Comparison of ENCODE assay signal across 25 cellular contexts in genomic region chr14:96052541-96053105, GRCh38. TPM values are rescaled to one million over a fixed set of nuclear protein-coding genes. Genes with fewer than 3 reads are reported as not detected.
A peak's percentile ranks its signal among the peaks of the same experiment; 100 is the strongest.
DNase-seq lines count a peak whose midpoint lies in the region; ATAC-seq, FAIRE-seq and TF ChIP-seq lines count a peak whose summit lies in the region.
"Had no signal": no experiment of that assay in that cellular context is flagged by ENCODE, and none has a peak within 500 bp of the region (broad histone marks: within the 10 kb centered on the region; RNA-seq: fewer than 3 reads in every experiment).

No MANE protein-coding gene starts in this region.

- H3K4me3 ChIP-seq in A549 (no peak overlapping the region), osteoblast (ENCODE audit: insufficient read depth, low read length) (no peak overlapping the region)
- H3K4me3 ChIP-seq: GM23338, heart right ventricle had no signal

- peaks cover 14% of the 10 kb centered on the region for H3K36me3 ChIP-seq in osteoblast (ENCODE audit: insufficient read depth, low read length)
- H3K36me3 ChIP-seq: heart right ventricle had no signal

- peaks cover 1% of the 10 kb centered on the region for H3K36me3 Mint-ChIP-seq in chondrocyte (ENCODE audit: low read depth)
- H3K36me3 Mint-ChIP-seq in activated T-helper 1 cell treated with anti-CD3 and anti-CD28 coated beads, Interleukin-12 subunit alpha, Interleukin-12 subunit beta, Interleukin-2, Interleukin-4 antibody, amounts not matched to agents 30 ng/mL and 10 ng/mL and 1 ng/mL, durations not matched to agents 14 hours and 24 hours and 36 hours (ENCODE audit: low read depth): no peaks in the 10 kb centered on the region
- H3K36me3 Mint-ChIP-seq: activated naive CD8-positive, alpha-beta T cell treated with anti-CD3 and anti-CD28 coated beads, Interleukin-2, amount 10 ng/mL, durations not matched to agents 7 days and 5 days; CD8-positive, alpha-beta T cell; natural killer cell; WTC11 had no signal

- peak overlapping the region; percentile 49 for H3K27ac Mint-ChIP-seq in chondrocyte (ENCODE audit: unreplicated experiment)
- no peak overlapping the region for H3K27ac Mint-ChIP-seq in activated T-helper 1 cell treated with anti-CD3 and anti-CD28 coated beads, Interleukin-12 subunit alpha, Interleukin-12 subunit beta, Interleukin-2, Interleukin-4 antibody, amounts not matched to agents 30 ng/mL and 10 ng/mL and 1 ng/mL, durations not matched to agents 14 hours and 24 hours and 36 hours
- H3K27ac Mint-ChIP-seq: activated CD8-positive, alpha-beta T cell treated with anti-CD3 and anti-CD28 coated beads, Interleukin-2, amount 10 ng/mL, durations not matched to agents 7 days and 5 days; activated naive CD8-positive, alpha-beta T cell treated with anti-CD3 and anti-CD28 coated beads, Interleukin-2, amount 10 ng/mL, durations not matched to agents 7 days and 5 days; activated T-cell treated with anti-CD3 and anti-CD28 coated beads, Interleukin-2, amount 50 U/mL, for 72 hours; CD8-positive, alpha-beta T cell; GM23338; natural killer cell; WTC11 had no signal

- H3K4me1 Mint-ChIP-seq in chondrocyte (ENCODE audit: low read depth): peaks cover 65% of the 10 kb centered on the region
- H3K4me1 Mint-ChIP-seq in activated T-helper 1 cell treated with anti-CD3 and anti-CD28 coated beads, Interleukin-12 subunit alpha, Interleukin-12 subunit beta, Interleukin-2, Interleukin-4 antibody, amounts not matched to agents 30 ng/mL and 10 ng/mL and 1 ng/mL, durations not matched to agents 14 hours and 24 hours and 36 hours (ENCODE audit: low read depth): no peaks in the 10 kb centered on the region
- H3K4me1 Mint-ChIP-seq: activated naive CD8-positive, alpha-beta T cell treated with anti-CD3 and anti-CD28 coated beads, Interleukin-2, amount 10 ng/mL, durations not matched to agents 7 days and 5 days; natural killer cell had no signal

- H3K27me3 Mint-ChIP-seq in chondrocyte (ENCODE audit: low read depth): no peaks in the 10 kb centered on the region
- H3K27me3 Mint-ChIP-seq in activated T-helper 1 cell treated with anti-CD3 and anti-CD28 coated beads, Interleukin-12 subunit alpha, Interleukin-12 subunit beta, Interleukin-2, Interleukin-4 antibody, amounts not matched to agents 30 ng/mL and 10 ng/mL and 1 ng/mL, durations not matched to agents 14 hours and 24 hours and 36 hours (ENCODE audit: insufficient read depth): peaks cover 2% of the 10 kb centered on the region

- no peak overlapping the region for H2AFZ ChIP-seq in osteoblast (ENCODE audit: low read length)
- H2AFZ ChIP-seq: GM23338 had no signal

- H3K4me2 ChIP-seq in A549: no peak overlapping the region
- H3K4me2 ChIP-seq in osteoblast (ENCODE audit: insufficient read depth, low read length): no peak overlapping the region
- H3K4me2 ChIP-seq: GM23338, KMS-11 had no signal

- POLR2A ChIA-PET in A549 (lab: Yijun Ruan, JAX): no interaction called here

- H4K20me1 ChIP-seq in osteoblast (ENCODE audit: insufficient read depth, low read length): peaks cover 48% of the 10 kb centered on the region

- H3K4me1 ChIP-seq in A549: peaks cover 18% of the 10 kb centered on the region; the same call in 2 of the 3 replicates
- peaks cover 36% of the 10 kb centered on the region for H3K4me1 ChIP-seq in osteoblast (ENCODE audit: insufficient read depth, low read length)

- no peak overlapping the region for H3K4me3 Mint-ChIP-seq in chondrocyte (ENCODE audit: unreplicated experiment)
- no peak overlapping the region for H3K4me3 Mint-ChIP-seq in activated T-helper 1 cell treated with anti-CD3 and anti-CD28 coated beads, Interleukin-12 subunit alpha, Interleukin-12 subunit beta, Interleukin-2, Interleukin-4 antibody, amounts not matched to agents 30 ng/mL and 10 ng/mL and 1 ng/mL, durations not matched to agents 14 hours and 24 hours and 36 hours
- H3K4me3 Mint-ChIP-seq: activated CD8-positive, alpha-beta T cell treated with anti-CD3 and anti-CD28 coated beads, Interleukin-2, amount 10 ng/mL, durations not matched to agents 7 days and 5 days; activated naive CD8-positive, alpha-beta T cell treated with anti-CD3 and anti-CD28 coated beads, Interleukin-2, amount 10 ng/mL, durations not matched to agents 7 days and 5 days; activated T-cell treated with anti-CD3 and anti-CD28 coated beads, Interleukin-2, amount 50 U/mL, for 72 hours; CD8-positive, alpha-beta T cell; GM23338; natural killer cell; T-helper 17 cell; WTC11 had no signal

- no peak for FAIRE-seq in A549 (lab: Jason Lieb, UNC)
- FAIRE-seq: islet of Langerhans had no signal

- intact Hi-C loops in activated T-helper 1 cell treated with anti-CD3 and anti-CD28 coated beads, Interleukin-12 subunit alpha, Interleukin-12 subunit beta, Interleukin-2, Interleukin-4 antibody, amounts not matched to agents 30 ng/mL and 10 ng/mL and 1 ng/mL, durations not matched to agents 14 hours and 24 hours and 36 hours (cut with micrococcal nuclease): no loop called here

- ATAC-seq in A549 (peak; percentile 48 to 70; a peak in 4 of 6 replicates), HG02970 (IDR thresholded peaks at IDR 0.05; ENCODE audit: low FRiP score, unreplicated experiment) (no peak), GM21381 (IDR thresholded peaks at IDR 0.05; ENCODE audit: unreplicated experiment) (no peak)
- ATAC-seq: activated CD8-positive, alpha-beta T cell treated with anti-CD3 and anti-CD28 coated beads, Interleukin-2, amount 10 ng/mL, durations not matched to agents 7 days and 5 days; activated T-cell treated with anti-CD3 and anti-CD28 coated beads, Interleukin-2, amount 50 U/mL, for 72 hours; CD8-positive, alpha-beta T cell; natural killer cell; T-helper 17 cell had no signal

- WGBS in A549 (ENCODE audit: missing lambda C conversion rate): 54% methylated on average over 9 of the region's 9 CpGs

- H3K27ac ChIP-seq in A549 (no peak overlapping the region; a peak in 1 of 6 replicates), osteoblast (ENCODE audit: low read depth, low read length) (peak overlapping the region; percentile 95)
- H3K27ac ChIP-seq: KMS-11 had no signal

- peak in 1 of 2 experiments; percentile 19 for DNase-seq in A549 (ENCODE audit: low read depth in 1 of 2, low spot score in 1 of 2)
- DNase-seq in M059J (ENCODE audit: low read depth): peak; percentile 46
- peak; percentile 54 for DNase-seq in chondrocyte (ENCODE audit: low spot score)
- DNase-seq in osteoblast (ENCODE audit: insufficient read length, low spot score, missing footprints): peak; percentile 76
- DNase-seq in activated T-helper 1 cell treated with anti-CD3 and anti-CD28 coated beads, Interleukin-12 subunit alpha, Interleukin-12 subunit beta, Interleukin-2, Interleukin-4 antibody, amounts not matched to agents 30 ng/mL and 10 ng/mL and 1 ng/mL, durations not matched to agents 14 hours and 24 hours and 36 hours (ENCODE audit: low spot score): no peak
- DNase-seq in H4 (ENCODE audit: low spot score): no peak
- DNase-seq: activated CD8-positive, alpha-beta T cell treated with anti-CD3 and anti-CD28 coated beads, Interleukin-2, amount 10 ng/mL, durations not matched to agents 7 days and 5 days; activated naive CD8-positive, alpha-beta T cell treated with anti-CD3 and anti-CD28 coated beads, Interleukin-2, amount 10 ng/mL, durations not matched to agents 7 days and 5 days; activated T-cell treated with anti-CD3 and anti-CD28 coated beads, Interleukin-2, amount 50 U/mL, for 72 hours; central memory CD4-positive, alpha-beta T cell; DMS79; effector CD8-positive, alpha-beta T cell; heart right ventricle; mammary epithelial cell; natural killer cell; NCI-H1048; SHP77 treated with DMSO at 0.1 percent for 48 hours; T-helper 17 cell had no signal

- CTCF ChIA-PET in A549 (lab: Yijun Ruan, JAX): interaction anchor here (0.7 to 2.5 kb wide), 4 partner anchors 10 to 223 kb away, joined by 3 to 8 read pairs (median 5); no protein-coding TSS in a partner anchor

- no peaks in the 10 kb centered on the region for H3K9me3 ChIP-seq in A549
- H3K9me3 ChIP-seq in osteoblast (ENCODE audit: low read depth, low read length): no peaks in the 10 kb centered on the region
- H3K9me3 ChIP-seq: heart right ventricle had no signal

- TF ChIP-seq POLR2A in A549 (IDR thresholded peaks at IDR 0.05; ENCODE audit: low read length): no peak

- peaks cover 84% of the 10 kb centered on the region for H3K79me2 ChIP-seq in osteoblast (ENCODE audit: insufficient read depth, low read length)

- no peaks in the 10 kb centered on the region for H3K9me3 Mint-ChIP-seq in chondrocyte (ENCODE audit: low read depth)
- no peaks in the 10 kb centered on the region for H3K9me3 Mint-ChIP-seq in activated T-helper 1 cell treated with anti-CD3 and anti-CD28 coated beads, Interleukin-12 subunit alpha, Interleukin-12 subunit beta, Interleukin-2, Interleukin-4 antibody, amounts not matched to agents 30 ng/mL and 10 ng/mL and 1 ng/mL, durations not matched to agents 14 hours and 24 hours and 36 hours
- H3K9me3 Mint-ChIP-seq: activated naive CD8-positive, alpha-beta T cell treated with anti-CD3 and anti-CD28 coated beads, Interleukin-2, amount 10 ng/mL, durations not matched to agents 7 days and 5 days; activated T-cell treated with anti-CD3 and anti-CD28 coated beads, Interleukin-2, amount 50 U/mL, for 72 hours; CD8-positive, alpha-beta T cell; GM23338; natural killer cell; WTC11 had no signal

- TF ChIP-seq EP300 in A549 (IDR thresholded peaks at IDR 0.05): no peak

- no peaks in the 10 kb centered on the region for H3K27me3 ChIP-seq in osteoblast (ENCODE audit: insufficient read depth, low read length)
- H3K27me3 ChIP-seq: heart right ventricle had no signal

- no peak for TF ChIP-seq RAD21 in A549 (conservative IDR thresholded peaks at IDR 0.05 in 1 of 2, IDR thresholded peaks at IDR 0.05 in 1 of 2)

- TF ChIP-seq CTCF in A549 (IDR thresholded peaks at IDR 0.05): no peak
- TF ChIP-seq CTCF in chondrocyte (IDR thresholded peaks at IDR 0.05): no peak
- no peak for TF ChIP-seq CTCF in osteoblast (IDR thresholded peaks at IDR 0.05; ENCODE audit: extremely low read depth, low read depth, low read length)

TF ChIP-seq in A549, 52 proteins besides CTCF, POLR2A, EP300 and RAD21 (continues in another document):
- TF ChIP-seq CHD4 (IDR thresholded peaks at IDR 0.05; ENCODE audit: borderline replicate concordance) (no peak), NR3C1 (IDR thresholded peaks at IDR 0.05) (no peak), FOSB (CRISPR knock-in tag; IDR thresholded peaks at IDR 0.05) (no peak), CHD2 (IDR thresholded peaks at IDR 0.05; ENCODE audit: low read length, partially characterized antibody) (no peak)

RNA-seq across cellular contexts. Expression of gene C14orf132, which starts 13.5 kb away (rescaled TPM):
- polyA plus RNA-seq in A549 (2011; rRNA removed) (4.6 and 5.4 TPM in 2 replicates), A549 (2017; fragmentation: RNase III; extraction: RNeasy Plus Mini Kit Qiagen cat#74134 plus additional on column Dnase treatment) (5.7 to 11.7 TPM (median 8.5 TPM) in 3 replicates)
- polyA plus RNA-seq in A549 (2012; cell fraction: cytosol; rRNA removed): 1.5 and 2.6 TPM in 2 replicates
- 1.8 and 3.0 TPM in 2 replicates for polyA plus RNA-seq in A549 (2012; cell fraction: nucleus; rRNA removed)
- polyA minus RNA-seq in A549 (2011; rRNA and poly(A)+ RNA removed): 3.1 and 3.9 TPM in 2 replicates
- total RNA-seq in M059J (2014; rRNA removed; shearing (Covaris generic)): 0.34 and 2.0 TPM in 2 replicates
- total RNA-seq in chondrocyte (33.0 to 99.3 TPM (median 33.2 TPM) in 3 replicates), osteoblast (40.2 and 41.5 TPM in 2 replicates)
- 0.20 and 0.21 TPM in 2 replicates for total RNA-seq in activated T-helper 1 cell treated with anti-CD3 and anti-CD28 coated beads, Interleukin-12 subunit alpha, Interleukin-12 subunit beta, Interleukin-2, Interleukin-4 antibody, amounts not matched to agents 30 ng/mL and 10 ng/mL and 1 ng/mL, durations not matched to agents 14 hours and 24 hours and 36 hours
- 7.4 and 9.4 TPM in 2 replicates for total RNA-seq in H4 (2014; rRNA removed; shearing (Covaris generic))

Comparison
In these comparisons a context has a peak if more than half of its experiments do, and no peak if none do; other contexts are left out.
1. ATAC-seq: peak in A549 (2 of 2); none in HG02970 (single experiment) and GM21381 (single experiment).
2. DNase-seq: peak in M059J (single experiment), chondrocyte (single experiment) and osteoblast (single experiment); none in activated T-helper 1 cell treated with anti-CD3 and anti-CD28 coated beads, Interleukin-12 subunit alpha, Interleukin-12 subunit beta, Interleukin-2, Interleukin-4 antibody, amounts not matched to agents 30 ng/mL and 10 ng/mL and 1 ng/mL, durations not matched to agents 14 hours and 24 hours and 36 hours (single experiment) and H4 (single experiment).